Comparison of ENCODE assay signal across 16 cellular contexts in genomic region chr12:60693019-60693626, GRCh38.
DNase-seq lines count a peak whose midpoint lies in the region; ATAC-seq and TF ChIP-seq lines count a peak whose summit lies in the region.
"Had no signal": no experiment of that assay in that cellular context is flagged by ENCODE, and none has a peak within 500 bp of the region (broad histone marks: within the 10 kb centered on the region; RNA-seq: fewer than 3 reads in every experiment).

No MANE protein-coding gene starts in this region.

- H3K4me3 ChIP-seq in MG63 (no peak overlapping the region), choroid plexus epithelial cell (ENCODE audit: low read depth, low read length) (no peak overlapping the region)
- H3K4me3 ChIP-seq: K562, SJSA1 had no signal

- H3K27me3 ChIP-seq in MG63: no peaks in the 10 kb centered on the region
- H3K27me3 ChIP-seq: SJSA1 had no signal

- ATAC-seq in GM19023 (IDR thresholded peaks at IDR 0.05; ENCODE audit: unreplicated experiment) (no peak), GM19324 (IDR thresholded peaks at IDR 0.05; ENCODE audit: low FRiP score, unreplicated experiment) (no peak)
- ATAC-seq: HCT116, K562 had no signal

- H3K9me3 ChIP-seq in MG63: no peaks in the 10 kb centered on the region; the same call in 1 of the 2 replicates
- H3K9me3 ChIP-seq: SJSA1 had no signal

- H3K36me3 ChIP-seq in MG63: no peaks in the 10 kb centered on the region
- H3K36me3 ChIP-seq: SJSA1 had no signal

- peak; percentile 7 for DNase-seq in HCEC 1CT
- peak; percentile 14 for DNase-seq in MG63
- peak; percentile 1 for DNase-seq in choroid plexus epithelial cell (ENCODE audit: low read depth)
- DNase-seq in myocyte (ENCODE audit: low read depth): peak; percentile 9
- DNase-seq in activated effector memory CD4-positive, alpha-beta T cell treated with Interleukin-2 at 50 U/mL for 16 hours: no peak
- DNase-seq: COR-L47, DMS153, NCI-H1092 treated with DMSO at 0.1 percent for 48 hours, NCI-H1694, NCI-H2227 treated with DMSO at 0.1 percent for 48 hours, NCI-H526 had no signal

- TF ChIP-seq CTCF in choroid plexus epithelial cell (conservative IDR thresholded peaks at IDR 0.05; ENCODE audit: low read depth, low read length): no peak
